In genomic region chr13:83229574-83230300, GRCh38 we compare ENCODE assay signal across 18 cellular contexts.
A peak's percentile ranks its signal among the peaks of the same experiment; 100 is the strongest.
DNase-seq lines count a peak whose midpoint lies in the region; ATAC-seq and TF ChIP-seq lines count a peak whose summit lies in the region.
"Had no signal": no experiment of that assay in that cellular context is flagged by ENCODE, and none has a peak within 500 bp of the region (broad histone marks: within the 10 kb centered on the region; RNA-seq: fewer than 3 reads in every experiment).

No MANE protein-coding gene starts in this region.

- H2AFZ ChIP-seq in GM23338 (peak overlapping the region; percentile 40; the same call in 1 of the 2 replicates), osteoblast (ENCODE audit: low read length) (no peak overlapping the region)

- no peaks in the 10 kb centered on the region for H3K36me3 Mint-ChIP-seq in GM23338 (ENCODE audit: low read depth)
- H3K36me3 Mint-ChIP-seq: CD14-positive monocyte had no signal

- H3K36me3 ChIP-seq in GM23338 (ENCODE audit: insufficient read depth) (no peaks in the 10 kb centered on the region), thoracic aorta (no peaks in the 10 kb centered on the region), psoas muscle (ENCODE audit: insufficient read depth in 1 of 2, low read depth in 1 of 2) (no peaks in the 10 kb centered on the region), osteoblast (ENCODE audit: insufficient read depth, low read length) (no peaks in the 10 kb centered on the region)
- H3K36me3 ChIP-seq: HAP-1, Peyer's patch, SJSA1 had no signal

- H3K27me3 Mint-ChIP-seq in GM23338 (ENCODE audit: insufficient read depth, low read depth, poor library complexity) = peaks cover 1% of the 10 kb centered on the region

- H4K20me1 ChIP-seq in GM23338 (replicated peaks; ENCODE audit: insufficient read depth) = no peaks in the 10 kb centered on the region
- H4K20me1 ChIP-seq in osteoblast (ENCODE audit: insufficient read depth, low read length) = no peaks in the 10 kb centered on the region

- DNase-seq in GM23338 (ENCODE audit: low spot score) (no peak), amniotic epithelial cell (ENCODE audit: low read depth) (peak; percentile 11), fibroblast of pulmonary artery (ENCODE audit: low read depth) (peak; percentile 48), thoracic aorta (ENCODE audit: low spot score) (no peak), psoas muscle (no peak), NCI-H69 (lab: John Stamatoyannopoulos, UW) (no peak), osteoblast (ENCODE audit: insufficient read length, low spot score, missing footprints) (no peak)
- DNase-seq: ACHN; GDM1; MM.1S; NCI-H1092; NCI-H1436 treated with DMSO at 0.1 percent for 48 hours; NCI-H2029; NK-92 treated with Interleukin-12 subunit alpha and Interleukin-12 subunit beta, amount 100 ng/mL, for 24 hours; Peyer's patch had no signal

- H3K4me1 ChIP-seq in GM23338 (ENCODE audit: insufficient read depth) = no peaks in the 10 kb centered on the region
- peaks cover 12 to 15% of the 10 kb centered on the region in 2 donors for H3K4me1 ChIP-seq in thoracic aorta (ENCODE audit: control insufficient read depth in 1 of 2, low read depth in 2 of 2)
- H3K4me1 ChIP-seq in psoas muscle = no peaks in the 10 kb centered on the region
- no peaks in the 10 kb centered on the region for H3K4me1 ChIP-seq in osteoblast (ENCODE audit: insufficient read depth, low read length)
- H3K4me1 ChIP-seq: HAP-1, Peyer's patch, SJSA1 had no signal

- no peak overlapping the region for H3K27ac Mint-ChIP-seq in GM23338
- H3K27ac Mint-ChIP-seq: CD14-positive monocyte had no signal

- no peaks in the 10 kb centered on the region for H3K79me2 ChIP-seq in GM23338 (replicated peaks; ENCODE audit: insufficient read depth)
- H3K79me2 ChIP-seq in osteoblast (ENCODE audit: insufficient read depth, low read length) = no peaks in the 10 kb centered on the region

- no peaks in the 10 kb centered on the region for H3F3A ChIP-seq in GM23338 (replicated peaks; ENCODE audit: low read depth)

- H3K4me2 ChIP-seq in GM23338 (no peak overlapping the region), osteoblast (ENCODE audit: insufficient read depth, low read length) (no peak overlapping the region)

- H3K9me3 ChIP-seq in thoracic aorta = no peaks in the 10 kb centered on the region
- no peaks in the 10 kb centered on the region for H3K9me3 ChIP-seq in psoas muscle
- H3K9me3 ChIP-seq in osteoblast (ENCODE audit: low read depth, low read length) = no peaks in the 10 kb centered on the region
- H3K9me3 ChIP-seq: HAP-1, Peyer's patch had no signal

- no peaks in the 10 kb centered on the region for H3K9me3 Mint-ChIP-seq in GM23338

- TF ChIP-seq CTCF in GM23338 (conservative IDR thresholded peaks at IDR 0.05; ENCODE audit: low read depth in 2 of 2) = no peak
- no peak for TF ChIP-seq CTCF in fibroblast of pulmonary artery (IDR thresholded peaks at IDR 0.05; ENCODE audit: low read length, missing control alignments)
- TF ChIP-seq CTCF in thoracic aorta (IDR thresholded peaks at IDR 0.05) = no peak
- no peak for TF ChIP-seq CTCF in psoas muscle (IDR thresholded peaks at IDR 0.05)
- TF ChIP-seq CTCF in osteoblast (IDR thresholded peaks at IDR 0.05; ENCODE audit: extremely low read depth, low read depth, low read length) = no peak

- H3K27ac ChIP-seq in GM23338 (ENCODE audit: low read depth) (no peak overlapping the region), thoracic aorta (peak overlapping the region; percentile 35 to 79), psoas muscle (no peak overlapping the region), osteoblast (ENCODE audit: low read depth, low read length) (no peak overlapping the region)
- H3K27ac ChIP-seq: Peyer's patch, SJSA1 had no signal

- intact Hi-C loops in psoas muscle (cut with DNase I) = no loop called here

- H3K4me1 Mint-ChIP-seq in GM23338 = no peaks in the 10 kb centered on the region
- H3K4me1 Mint-ChIP-seq: CD14-positive monocyte had no signal

- no peaks in the 10 kb centered on the region for H3K27me3 ChIP-seq in GM23338 (ENCODE audit: insufficient read depth)
- no peaks in the 10 kb centered on the region for H3K27me3 ChIP-seq in thoracic aorta (replicated peaks; ENCODE audit: insufficient read depth)
- no peaks in the 10 kb centered on the region for H3K27me3 ChIP-seq in psoas muscle (ENCODE audit: insufficient read depth in 3 of 3, low read length in 2 of 3)
- no peaks in the 10 kb centered on the region for H3K27me3 ChIP-seq in osteoblast (ENCODE audit: insufficient read depth, low read length)
- H3K27me3 ChIP-seq: Peyer's patch, SJSA1 had no signal

- no peak for ATAC-seq in GM23338
- peak; percentile 71 for ATAC-seq in thoracic aorta (ENCODE audit: insufficient number of reproducible peaks, low FRiP score, low read depth)
- no peak for ATAC-seq in psoas muscle

- H3K4me3 ChIP-seq in GM23338 (no peak overlapping the region), fibroblast of pulmonary artery (replicated peaks; ENCODE audit: low read depth, low read length) (no peak overlapping the region), thoracic aorta (no peak overlapping the region), psoas muscle (no peak overlapping the region), osteoblast (ENCODE audit: insufficient read depth, low read length) (no peak overlapping the region)
- H3K4me3 ChIP-seq: HAP-1, Peyer's patch, SJSA1 had no signal

- H3K9me2 ChIP-seq in GM23338 (ENCODE audit: insufficient read depth) = no peaks in the 10 kb centered on the region

- no peak overlapping the region for H3K4me3 Mint-ChIP-seq in GM23338
- H3K4me3 Mint-ChIP-seq: CD14-positive monocyte had no signal

- WGBS in psoas muscle, 3 donors = 36 to 48% (median 42%) methylated on average over 1 of the region's 1 CpG

TF ChIP-seq in GM23338, 12 proteins besides CTCF, POLR2A, EP300 and RAD21 (continues in another document):
- TF ChIP-seq ZNF114 (CRISPR knock-in tag; IDR thresholded peaks at IDR 0.05) = no peak
- no peak for TF ChIP-seq JUNB (IDR thresholded peaks at IDR 0.05; ENCODE audit: unreplicated experiment)
- TF ChIP-seq, protein P1, sequence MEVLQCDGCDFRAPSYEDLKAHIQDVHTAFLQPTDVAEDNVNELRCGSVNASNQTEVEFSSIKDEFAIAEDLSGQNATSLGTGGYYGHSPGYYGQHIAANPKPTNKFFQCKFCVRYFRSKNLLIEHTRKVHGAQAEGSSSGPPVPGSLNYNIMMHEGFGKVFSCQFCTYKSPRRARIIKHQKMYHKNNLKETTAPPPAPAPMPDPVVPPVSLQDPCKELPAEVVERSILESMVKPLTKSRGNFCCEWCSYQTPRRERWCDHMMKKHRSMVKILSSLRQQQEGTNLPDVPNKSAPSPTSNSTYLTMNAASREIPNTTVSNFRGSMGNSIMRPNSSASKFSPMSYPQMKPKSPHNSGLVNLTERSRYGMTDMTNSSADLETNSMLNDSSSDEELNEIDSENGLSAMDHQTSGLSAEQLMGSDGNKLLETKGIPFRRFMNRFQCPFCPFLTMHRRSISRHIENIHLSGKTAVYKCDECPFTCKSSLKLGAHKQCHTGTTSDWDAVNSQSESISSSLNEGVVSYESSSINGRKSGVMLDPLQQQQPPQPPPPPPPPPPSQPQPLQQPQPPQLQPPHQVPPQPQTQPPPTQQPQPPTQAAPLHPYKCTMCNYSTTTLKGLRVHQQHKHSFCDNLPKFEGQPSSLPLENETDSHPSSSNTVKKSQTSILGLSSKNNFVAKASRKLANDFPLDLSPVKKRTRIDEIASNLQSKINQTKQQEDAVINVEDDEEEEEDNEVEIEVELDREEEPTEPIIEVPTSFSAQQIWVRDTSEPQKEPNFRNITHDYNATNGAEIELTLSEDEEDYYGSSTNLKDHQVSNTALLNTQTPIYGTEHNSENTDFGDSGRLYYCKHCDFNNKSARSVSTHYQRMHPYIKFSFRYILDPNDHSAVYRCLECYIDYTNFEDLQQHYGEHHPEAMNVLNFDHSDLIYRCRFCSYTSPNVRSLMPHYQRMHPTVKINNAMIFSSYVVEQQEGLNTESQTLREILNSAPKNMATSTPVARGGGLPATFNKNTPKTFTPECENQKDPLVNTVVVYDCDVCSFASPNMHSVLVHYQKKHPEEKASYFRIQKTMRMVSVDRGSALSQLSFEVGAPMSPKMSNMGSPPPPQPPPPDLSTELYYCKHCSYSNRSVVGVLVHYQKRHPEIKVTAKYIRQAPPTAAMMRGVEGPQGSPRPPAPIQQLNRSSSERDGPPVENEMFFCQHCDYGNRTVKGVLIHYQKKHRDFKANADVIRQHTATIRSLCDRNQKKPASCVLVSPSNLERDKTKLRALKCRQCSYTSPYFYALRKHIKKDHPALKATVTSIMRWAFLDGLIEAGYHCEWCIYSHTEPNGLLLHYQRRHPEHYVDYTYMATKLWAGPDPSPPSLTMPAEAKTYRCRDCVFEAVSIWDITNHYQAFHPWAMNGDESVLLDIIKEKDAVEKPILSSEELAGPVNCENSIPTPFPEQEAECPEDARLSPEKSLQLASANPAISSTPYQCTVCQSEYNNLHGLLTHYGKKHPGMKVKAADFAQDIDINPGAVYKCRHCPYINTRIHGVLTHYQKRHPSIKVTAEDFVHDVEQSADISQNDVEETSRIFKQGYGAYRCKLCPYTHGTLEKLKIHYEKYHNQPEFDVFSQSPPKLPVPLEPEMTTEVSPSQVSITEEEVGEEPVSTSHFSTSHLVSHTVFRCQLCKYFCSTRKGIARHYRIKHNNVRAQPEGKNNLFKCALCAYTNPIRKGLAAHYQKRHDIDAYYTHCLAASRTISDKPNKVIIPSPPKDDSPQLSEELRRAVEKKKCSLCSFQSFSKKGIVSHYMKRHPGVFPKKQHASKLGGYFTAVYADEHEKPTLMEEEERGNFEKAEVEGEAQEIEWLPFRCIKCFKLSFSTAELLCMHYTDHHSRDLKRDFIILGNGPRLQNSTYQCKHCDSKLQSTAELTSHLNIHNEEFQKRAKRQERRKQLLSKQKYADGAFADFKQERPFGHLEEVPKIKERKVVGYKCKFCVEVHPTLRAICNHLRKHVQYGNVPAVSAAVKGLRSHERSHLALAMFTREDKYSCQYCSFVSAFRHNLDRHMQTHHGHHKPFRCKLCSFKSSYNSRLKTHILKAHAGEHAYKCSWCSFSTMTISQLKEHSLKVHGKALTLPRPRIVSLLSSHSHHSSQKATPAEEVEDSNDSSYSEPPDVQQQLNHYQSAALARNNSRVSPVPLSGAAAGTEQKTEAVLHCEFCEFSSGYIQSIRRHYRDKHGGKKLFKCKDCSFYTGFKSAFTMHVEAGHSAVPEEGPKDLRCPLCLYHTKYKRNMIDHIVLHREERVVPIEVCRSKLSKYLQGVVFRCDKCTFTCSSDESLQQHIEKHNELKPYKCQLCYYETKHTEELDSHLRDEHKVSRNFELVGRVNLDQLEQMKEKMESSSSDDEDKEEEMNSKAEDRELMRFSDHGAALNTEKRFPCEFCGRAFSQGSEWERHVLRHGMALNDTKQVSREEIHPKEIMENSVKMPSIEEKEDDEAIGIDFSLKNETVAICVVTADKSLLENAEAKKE (CRISPR knock-in tag; IDR thresholded peaks at IDR 0.05) = no peak

Comparison
In these comparisons a context has a peak if more than half of its experiments do, and no peak if none do; other contexts are left out.
1. DNase-seq: peak in amniotic epithelial cell (single experiment) and fibroblast of pulmonary artery (single experiment); none in GM23338 (single experiment), thoracic aorta (single experiment), psoas muscle (0 of 2), NCI-H69 (single experiment) and osteoblast (single experiment).
2. H3K27ac ChIP-seq: peak in thoracic aorta (2 of 2); none in GM23338 (single experiment), psoas muscle (single experiment) and osteoblast (single experiment).